17 cellular contexts compared by ENCODE assay signal in the genomic region with DNA sequence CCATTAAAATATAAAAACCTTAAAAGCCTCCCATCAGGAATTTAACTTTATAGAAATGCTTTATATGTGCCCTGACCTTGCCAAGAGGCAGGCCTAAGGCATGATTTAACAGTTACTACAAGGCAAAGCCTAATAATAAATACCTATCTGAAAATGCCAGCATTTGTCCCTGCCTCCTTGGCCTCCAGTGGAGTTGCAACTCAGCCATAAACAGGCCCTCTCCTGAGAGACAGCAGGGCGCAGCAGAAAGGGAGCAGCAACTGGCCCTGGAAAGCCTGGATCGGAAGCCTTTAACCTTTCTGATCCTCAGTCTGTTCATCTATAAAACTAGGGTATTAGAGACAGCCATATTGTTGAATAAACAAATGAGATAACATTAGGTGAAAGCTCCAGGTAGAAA.
DNase-seq lines count a peak whose midpoint lies in the region; ATAC-seq, FAIRE-seq and TF ChIP-seq lines count a peak whose summit lies in the region.
"Had no signal": no experiment of that assay in that cellular context is flagged by ENCODE, and none has a peak within 500 bp of the region (broad histone marks: within the 10 kb centered on the region; RNA-seq: fewer than 3 reads in every experiment).

No MANE protein-coding gene starts in this region.

- H3K27ac Mint-ChIP-seq in mesothelial cell of epicardium: peak overlapping the region; percentile 70
- H3K27ac Mint-ChIP-seq: CD4-positive, alpha-beta memory T cell had no signal

- DNase-seq in A549 (ENCODE audit: low read depth in 1 of 2, low spot score in 1 of 2) (no peak), HEK293T (ENCODE audit: extremely low spot score) (peak; percentile 16), cerebellar cortex (ENCODE audit: low spot score) (peak; percentile 78), mesothelial cell of epicardium (ENCODE audit: low spot score in 2 of 2, unreplicated experiment in 2 of 2) (no peak), upper lobe of right lung (no peak), OCI-M2 (lab: John Stamatoyannopoulos, UW; ENCODE audit: unreplicated experiment) (no peak), GM03348 (ENCODE audit: low spot score) (no peak), HCEC 1CT (no peak)
- DNase-seq: 8988T; CD4-positive, alpha-beta memory T cell; DMS79 treated with DMSO at 0.1 percent for 48 hours; GDM1; NCI-H187; RPMI8226 had no signal

- FAIRE-seq in A549 (lab: Jason Lieb, UNC): no peak
- FAIRE-seq: D721Med, GM12892 had no signal

- POLR2A ChIA-PET in A549 (lab: Yijun Ruan, JAX): no interaction called here
- POLR2A ChIA-PET in HEK293T (lab: Yijun Ruan, JAX): no interaction called here

- no peaks in the 10 kb centered on the region for H3K9me3 Mint-ChIP-seq in mesothelial cell of epicardium

- H3K4me3 ChIP-seq in A549 (no peak overlapping the region), upper lobe of right lung (no peak overlapping the region)
- H3K4me3 ChIP-seq: SJSA1 had no signal

- TF ChIP-seq EP300 in A549 (IDR thresholded peaks at IDR 0.05): no peak

- H3K4me2 ChIP-seq in A549: peak overlapping the region; percentile 34; the same call in 1 of the 3 replicates

- no peaks in the 10 kb centered on the region for H3K36me3 ChIP-seq in upper lobe of right lung
- H3K36me3 ChIP-seq: SJSA1 had no signal

- no peaks in the 10 kb centered on the region for H3K9me3 ChIP-seq in A549
- no peaks in the 10 kb centered on the region for H3K9me3 ChIP-seq in upper lobe of right lung
- H3K9me3 ChIP-seq: SJSA1 had no signal

- intact Hi-C loops in upper lobe of right lung (cut with DNase I): no loop called here

- peak in 1 of 2 experiments; percentile 49; a peak in 2 of 6 replicates for ATAC-seq in A549
- no peak for ATAC-seq in upper lobe of right lung

- peak overlapping the region; percentile 21 to 58; a peak in 4 of 6 replicates for H3K27ac ChIP-seq in A549
- no peak overlapping the region for H3K27ac ChIP-seq in upper lobe of right lung
- H3K27ac ChIP-seq: SJSA1 had no signal

- H3K27me3 ChIP-seq in upper lobe of right lung: no peaks in the 10 kb centered on the region
- H3K27me3 ChIP-seq: SJSA1 had no signal

- WGBS in A549 (ENCODE audit: missing lambda C conversion rate): 91% methylated on average over 2 of the region's 2 CpGs

- peaks cover 45% of the 10 kb centered on the region for H3K4me1 Mint-ChIP-seq in mesothelial cell of epicardium
- H3K4me1 Mint-ChIP-seq: CD4-positive, alpha-beta memory T cell had no signal

- TF ChIP-seq CTCF in A549 (IDR thresholded peaks at IDR 0.05) (no peak), mesothelial cell of epicardium (IDR thresholded peaks at IDR 0.05; ENCODE audit: unreplicated experiment) (no peak), upper lobe of right lung (IDR thresholded peaks at IDR 0.05) (no peak)

- TF ChIP-seq POLR2A in A549 (IDR thresholded peaks at IDR 0.05; ENCODE audit: low read length): no peak

- peaks cover 3% of the 10 kb centered on the region for H3K36me3 Mint-ChIP-seq in mesothelial cell of epicardium
- H3K36me3 Mint-ChIP-seq: CD4-positive, alpha-beta memory T cell had no signal

- no peak overlapping the region for H3K4me3 Mint-ChIP-seq in mesothelial cell of epicardium
- H3K4me3 Mint-ChIP-seq: CD4-positive, alpha-beta memory T cell had no signal

- peaks cover 51% of the 10 kb centered on the region for H3K4me1 ChIP-seq in A549
- H3K4me1 ChIP-seq in upper lobe of right lung: no peaks in the 10 kb centered on the region

- no peaks in the 10 kb centered on the region for H3K27me3 Mint-ChIP-seq in mesothelial cell of epicardium (ENCODE audit: low read depth)
- H3K27me3 Mint-ChIP-seq: CD4-positive, alpha-beta memory T cell had no signal

- no peak for TF ChIP-seq RAD21 in A549 (conservative IDR thresholded peaks at IDR 0.05 in 1 of 2, IDR thresholded peaks at IDR 0.05 in 1 of 2)

- CTCF ChIA-PET in A549 (lab: Yijun Ruan, JAX) (interaction anchor here (0.8 kb wide), 1 partner anchor 53 kb away, joined by 4 read pairs; no protein-coding TSS in a partner anchor), HEK293T (lab: Yijun Ruan, JAX) (no interaction called here)

TF ChIP-seq in A549, 52 proteins besides CTCF, POLR2A, EP300 and RAD21 (continues in another document):
- no peak for TF ChIP-seq JUNB (IDR thresholded peaks at IDR 0.05)
- TF ChIP-seq, protein P1, sequence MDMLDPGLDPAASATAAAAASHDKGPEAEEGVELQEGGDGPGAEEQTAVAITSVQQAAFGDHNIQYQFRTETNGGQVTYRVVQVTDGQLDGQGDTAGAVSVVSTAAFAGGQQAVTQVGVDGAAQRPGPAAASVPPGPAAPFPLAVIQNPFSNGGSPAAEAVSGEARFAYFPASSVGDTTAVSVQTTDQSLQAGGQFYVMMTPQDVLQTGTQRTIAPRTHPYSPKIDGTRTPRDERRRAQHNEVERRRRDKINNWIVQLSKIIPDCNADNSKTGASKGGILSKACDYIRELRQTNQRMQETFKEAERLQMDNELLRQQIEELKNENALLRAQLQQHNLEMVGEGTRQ (IDR thresholded peaks at IDR 0.05): no peak
- TF ChIP-seq MAFK (IDR thresholded peaks at IDR 0.05; ENCODE audit: partially characterized antibody): no peak
- TF ChIP-seq, protein P2, sequence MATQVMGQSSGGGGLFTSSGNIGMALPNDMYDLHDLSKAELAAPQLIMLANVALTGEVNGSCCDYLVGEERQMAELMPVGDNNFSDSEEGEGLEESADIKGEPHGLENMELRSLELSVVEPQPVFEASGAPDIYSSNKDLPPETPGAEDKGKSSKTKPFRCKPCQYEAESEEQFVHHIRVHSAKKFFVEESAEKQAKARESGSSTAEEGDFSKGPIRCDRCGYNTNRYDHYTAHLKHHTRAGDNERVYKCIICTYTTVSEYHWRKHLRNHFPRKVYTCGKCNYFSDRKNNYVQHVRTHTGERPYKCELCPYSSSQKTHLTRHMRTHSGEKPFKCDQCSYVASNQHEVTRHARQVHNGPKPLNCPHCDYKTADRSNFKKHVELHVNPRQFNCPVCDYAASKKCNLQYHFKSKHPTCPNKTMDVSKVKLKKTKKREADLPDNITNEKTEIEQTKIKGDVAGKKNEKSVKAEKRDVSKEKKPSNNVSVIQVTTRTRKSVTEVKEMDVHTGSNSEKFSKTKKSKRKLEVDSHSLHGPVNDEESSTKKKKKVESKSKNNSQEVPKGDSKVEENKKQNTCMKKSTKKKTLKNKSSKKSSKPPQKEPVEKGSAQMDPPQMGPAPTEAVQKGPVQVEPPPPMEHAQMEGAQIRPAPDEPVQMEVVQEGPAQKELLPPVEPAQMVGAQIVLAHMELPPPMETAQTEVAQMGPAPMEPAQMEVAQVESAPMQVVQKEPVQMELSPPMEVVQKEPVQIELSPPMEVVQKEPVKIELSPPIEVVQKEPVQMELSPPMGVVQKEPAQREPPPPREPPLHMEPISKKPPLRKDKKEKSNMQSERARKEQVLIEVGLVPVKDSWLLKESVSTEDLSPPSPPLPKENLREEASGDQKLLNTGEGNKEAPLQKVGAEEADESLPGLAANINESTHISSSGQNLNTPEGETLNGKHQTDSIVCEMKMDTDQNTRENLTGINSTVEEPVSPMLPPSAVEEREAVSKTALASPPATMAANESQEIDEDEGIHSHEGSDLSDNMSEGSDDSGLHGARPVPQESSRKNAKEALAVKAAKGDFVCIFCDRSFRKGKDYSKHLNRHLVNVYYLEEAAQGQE (IDR thresholded peaks at IDR 0.05): no peak
- TF ChIP-seq MAX (IDR thresholded peaks at IDR 0.05): no peak
- TF ChIP-seq JUN (IDR thresholded peaks at IDR 0.05): no peak
- TF ChIP-seq HOXB5 (CRISPR knock-in tag; IDR thresholded peaks at IDR 0.05): no peak

TF ChIP-seq in HEK293T, 16 proteins besides CTCF, POLR2A, EP300 and RAD21:
- no peak for TF ChIP-seq BHLHE40 (IDR thresholded peaks at IDR 0.05; ENCODE audit: borderline replicate concordance)
- no peak for TF ChIP-seq HDGF (IDR thresholded peaks at IDR 0.05; ENCODE audit: borderline replicate concordance)
- no peak for TF ChIP-seq NFRKB (IDR thresholded peaks at IDR 0.05)
- no peak for TF ChIP-seq TARDBP (IDR thresholded peaks at IDR 0.05)
- no peak for TF ChIP-seq ARNT (IDR thresholded peaks at IDR 0.05)
- no peak for TF ChIP-seq FOXM1 (IDR thresholded peaks at IDR 0.05; ENCODE audit: borderline replicate concordance)
- TF ChIP-seq PKNOX1 (IDR thresholded peaks at IDR 0.05): no peak
- TF ChIP-seq SP1 (IDR thresholded peaks at IDR 0.05): no peak
- no peak for TF ChIP-seq ELF4 (IDR thresholded peaks at IDR 0.05)
- TF ChIP-seq L3MBTL2 (conservative IDR thresholded peaks at IDR 0.05): no peak
- no peak for TF ChIP-seq CTBP1 (IDR thresholded peaks at IDR 0.05; ENCODE audit: borderline replicate concordance)
- no peak for TF ChIP-seq FOXK2 (IDR thresholded peaks at IDR 0.05)
- no peak for TF ChIP-seq FOXA1 (IDR thresholded peaks at IDR 0.05)
- no peak for TF ChIP-seq SUZ12 (IDR thresholded peaks at IDR 0.05)

Comparison
In these comparisons a context has a peak if more than half of its experiments do, and no peak if none do; other contexts are left out.
1. DNase-seq: peak in HEK293T (single experiment) and cerebellar cortex (single experiment); none in A549 (0 of 2), mesothelial cell of epicardium (0 of 2), upper lobe of right lung (single experiment), OCI-M2 (single experiment), GM03348 (single experiment) and HCEC 1CT (single experiment).